17 cellular contexts compared by ENCODE assay signal in the genomic region with DNA sequence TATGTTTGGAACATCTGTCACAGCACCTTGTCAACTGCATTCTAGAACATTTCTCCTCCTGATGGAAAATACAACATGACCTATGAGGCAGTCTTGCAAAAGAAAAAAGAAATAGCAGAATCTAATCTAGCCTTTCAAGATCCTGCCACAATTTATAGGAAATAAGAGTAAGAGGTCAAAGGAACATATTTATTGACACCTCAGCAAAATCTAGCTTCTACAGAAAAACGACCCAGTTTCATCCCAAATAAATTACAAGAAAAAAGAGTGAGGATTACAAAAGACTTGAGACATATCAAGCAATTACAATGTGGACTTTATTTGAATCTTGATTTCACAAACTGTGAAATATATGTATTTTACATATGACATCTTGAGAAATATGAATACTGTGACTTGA. TPM values are rescaled to one million over a fixed set of nuclear protein-coding genes. Genes with fewer than 3 reads are reported as not detected.
DNase-seq lines count a peak whose midpoint lies in the region; ATAC-seq and TF ChIP-seq lines count a peak whose summit lies in the region.
"Had no signal": no experiment of that assay in that cellular context is flagged by ENCODE, and none has a peak within 500 bp of the region (broad histone marks: within the 10 kb centered on the region; RNA-seq: fewer than 3 reads in every experiment).

No MANE protein-coding gene starts in this region.

- H3K4me3 ChIP-seq in endodermal cell (ENCODE audit: low read length) = no peak overlapping the region
- no peak overlapping the region for H3K4me3 ChIP-seq in neutrophil (ENCODE audit: low read depth in 1 of 2, low read length in 1 of 2)
- H3K4me3 ChIP-seq: BLaER1 treated with 17β-estradiol and CSF1 and Interleukin-3, amounts not matched to agents 10 nM and 100 nM; HAP-1 had no signal

- no peak overlapping the region for H3K4me3 Mint-ChIP-seq in activated T-cell treated with anti-CD3 and anti-CD28 coated beads, Interleukin-2, amount 50 U/mL, for 24 hours
- H3K4me3 Mint-ChIP-seq in CD14-positive monocyte (no peak overlapping the region), endodermal cell (no peak overlapping the region)
- no peak overlapping the region for H3K4me3 Mint-ChIP-seq in effector memory CD8-positive, alpha-beta T cell
- H3K4me3 Mint-ChIP-seq: CD8-positive, alpha-beta T cell had no signal

- TF ChIP-seq CTCF in CD14-positive monocyte (IDR thresholded peaks at IDR 0.05) (no peak), endodermal cell (conservative IDR thresholded peaks at IDR 0.05) (no peak), neutrophil (IDR thresholded peaks at IDR 0.05) (no peak)

- no peaks in the 10 kb centered on the region for H3K9me3 Mint-ChIP-seq in activated T-cell treated with anti-CD3 and anti-CD28 coated beads, Interleukin-2, amount 50 U/mL, for 24 hours
- H3K9me3 Mint-ChIP-seq in CD14-positive monocyte (no peaks in the 10 kb centered on the region), endodermal cell (no peaks in the 10 kb centered on the region)
- no peaks in the 10 kb centered on the region for H3K9me3 Mint-ChIP-seq in effector memory CD8-positive, alpha-beta T cell
- H3K9me3 Mint-ChIP-seq: CD8-positive, alpha-beta T cell had no signal

- peaks cover 30% of the 10 kb centered on the region for H3K36me3 ChIP-seq in endodermal cell (ENCODE audit: control insufficient read depth, insufficient read depth, low read length)
- peaks cover 24% of the 10 kb centered on the region for H3K36me3 ChIP-seq in neutrophil

- H3K27ac ChIP-seq in endodermal cell (ENCODE audit: low read depth, low read length) (no peak overlapping the region), neutrophil (peak overlapping the region; percentile 84)

- WGBS in endodermal cell (ENCODE audit: insufficient coverage in 1 of 2, insufficient read length in 1 of 2), 2 experiments = 67% methylated on average over 1 of the region's 1 CpG; no CpG with 5 or more reads in 1 of the 2 experiments

- ATAC-seq in effector memory CD8-positive, alpha-beta T cell (replicated peaks) = no peak
- ATAC-seq: CD8-positive, alpha-beta T cell had no signal

- H3K27me3 ChIP-seq in endodermal cell (ENCODE audit: control insufficient read depth, insufficient read depth, low read length, poor library complexity, severe bottlenecking) = no peaks in the 10 kb centered on the region
- no peaks in the 10 kb centered on the region for H3K27me3 ChIP-seq in neutrophil
- H3K27me3 ChIP-seq: BLaER1 treated with 17β-estradiol and CSF1 and Interleukin-3, amounts not matched to agents 10 nM and 100 nM had no signal

- no peak for DNase-seq in activated T-cell treated with anti-CD3 and anti-CD28 coated beads, Interleukin-2, amount 50 U/mL, for 24 hours
- no peak for DNase-seq in activated T-cell treated with anti-CD3 and anti-CD28 coated beads, Interleukin-2, amount 50 U/mL, for 1 hour
- no peak for DNase-seq in CD14-positive monocyte (ENCODE audit: low spot score)
- DNase-seq in endodermal cell = no peak
- DNase-seq in effector memory CD8-positive, alpha-beta T cell = no peak
- DNase-seq in NCI-H446 (lab: John Stamatoyannopoulos, UW) = no peak
- DNase-seq in GF-D8 (lab: John Stamatoyannopoulos, UW) = no peak
- DNase-seq: 8988T; ACHN; CD8-positive, alpha-beta T cell; COR-L47; DMS153; DMS79 treated with DMSO at 0.1 percent for 48 hours; EL had no signal

- H3K27ac Mint-ChIP-seq in activated T-cell treated with anti-CD3 and anti-CD28 coated beads, Interleukin-2, amount 50 U/mL, for 24 hours = peak overlapping the region; percentile 20
- H3K27ac Mint-ChIP-seq in CD14-positive monocyte = peak overlapping the region in 4 of 7 donors; percentile 32 to 73 (median 62)
- H3K27ac Mint-ChIP-seq in endodermal cell = peak overlapping the region; percentile 12
- no peak overlapping the region for H3K27ac Mint-ChIP-seq in effector memory CD8-positive, alpha-beta T cell

- no peaks in the 10 kb centered on the region for H3K27me3 Mint-ChIP-seq in activated T-cell treated with anti-CD3 and anti-CD28 coated beads, Interleukin-2, amount 50 U/mL, for 24 hours
- H3K27me3 Mint-ChIP-seq in CD14-positive monocyte (ENCODE audit: low read depth in 3 of 3) = no peaks in the 10 kb centered on the region
- H3K27me3 Mint-ChIP-seq in endodermal cell (ENCODE audit: insufficient read depth) = no peaks in the 10 kb centered on the region
- no peaks in the 10 kb centered on the region for H3K27me3 Mint-ChIP-seq in effector memory CD8-positive, alpha-beta T cell

- no peak overlapping the region for H3K9ac ChIP-seq in endodermal cell (ENCODE audit: extremely low read depth, low read length, poor library complexity, severe bottlenecking)

- H3K9me3 ChIP-seq in endodermal cell (ENCODE audit: control insufficient read depth, low read length) (no peaks in the 10 kb centered on the region), neutrophil (no peaks in the 10 kb centered on the region)
- H3K9me3 ChIP-seq: BLaER1 treated with 17β-estradiol and CSF1 and Interleukin-3, amounts not matched to agents 10 nM and 100 nM; HAP-1 had no signal

- H3K4me1 ChIP-seq in endodermal cell (ENCODE audit: control insufficient read depth, insufficient read depth, low read length) (no peaks in the 10 kb centered on the region), neutrophil (ENCODE audit: control insufficient read depth in 1 of 2, insufficient read depth in 1 of 2, low read depth in 1 of 2, low read length in 1 of 2) (peaks cover 58 to 61% of the 10 kb centered on the region in 2 experiments)

- peaks cover 60% of the 10 kb centered on the region for H3K36me3 Mint-ChIP-seq in activated T-cell treated with anti-CD3 and anti-CD28 coated beads, Interleukin-2, amount 50 U/mL, for 24 hours (ENCODE audit: low read depth)
- peaks cover 21 to 26% of the 10 kb centered on the region in 2 donors for H3K36me3 Mint-ChIP-seq in CD14-positive monocyte
- H3K36me3 Mint-ChIP-seq in endodermal cell (ENCODE audit: low read depth) = peaks cover 24% of the 10 kb centered on the region
- H3K36me3 Mint-ChIP-seq in effector memory CD8-positive, alpha-beta T cell (ENCODE audit: insufficient read depth) = peaks cover 29% of the 10 kb centered on the region

- peaks cover 50% of the 10 kb centered on the region for H3K4me1 Mint-ChIP-seq in activated T-cell treated with anti-CD3 and anti-CD28 coated beads, Interleukin-2, amount 50 U/mL, for 24 hours (ENCODE audit: low read depth)
- H3K4me1 Mint-ChIP-seq in CD14-positive monocyte (peaks cover 44% of the 10 kb centered on the region), endodermal cell (peaks cover 9% of the 10 kb centered on the region)
- H3K4me1 Mint-ChIP-seq in effector memory CD8-positive, alpha-beta T cell (ENCODE audit: low read depth in 2 of 2) = peaks cover 21 to 32% of the 10 kb centered on the region in 2 donors

- intact Hi-C loops in CD14-positive monocyte (cut with micrococcal nuclease) = no loop called here

RNA-seq across cellular contexts. Expression of gene FBXO9, which starts 4.2 kb away (rescaled TPM):
- polyA plus RNA-seq in CD14-positive monocyte = 10 to 100 TPM; 47.7 to 61.5 TPM
- total RNA-seq in endodermal cell = 10 to 100 TPM; 49.6 to 65.3 TPM
- 33.4 TPM for polyA plus RNA-seq in endodermal cell (2013, experiment 1 of 2)
- 27.3 TPM for polyA plus RNA-seq in endodermal cell (2013, experiment 2 of 2)

RNA-seq across cellular contexts. Expression of gene CILK1, which starts 7.8 kb away (rescaled TPM):
- 1 to 10 TPM; 1.6 to 3.5 TPM for polyA plus RNA-seq in CD14-positive monocyte
- total RNA-seq in endodermal cell = 1 to 10 TPM; 8.1 to 8.9 TPM
- polyA plus RNA-seq in endodermal cell (2013, experiment 1 of 2) = 12.4 TPM
- 13.2 TPM for polyA plus RNA-seq in endodermal cell (2013, experiment 2 of 2)

Comparison
In these comparisons a context has a peak if more than half of its experiments do, and no peak if none do; other contexts are left out.
1. H3K27ac Mint-ChIP-seq: peak in activated T-cell treated with anti-CD3 and anti-CD28 coated beads, Interleukin-2, amount 50 U/mL, for 24 hours (single experiment), CD14-positive monocyte (4 of 7) and endodermal cell (single experiment); none in effector memory CD8-positive, alpha-beta T cell (0 of 2).